ENCODE assay signal across 7 cellular contexts in genomic region chr19:41308450-41309224, GRCh38. TPM values are rescaled to one million over a fixed set of nuclear protein-coding genes. Genes with fewer than 3 reads are reported as not detected.
DNase-seq lines count a peak whose midpoint lies in the region; ATAC-seq and TF ChIP-seq lines count a peak whose summit lies in the region.

No MANE protein-coding gene starts in this region.

- H3K4me3 ChIP-seq in neutrophil (ENCODE audit: low read depth in 1 of 2, low read length in 1 of 2) (peak overlapping the region; percentile 35 to 98), subcutaneous abdominal adipose tissue (ENCODE audit: low read depth in 1 of 5, low read length in 5 of 5) (peak overlapping the region; percentile 75 to 99 (median 93))

- H3K36me3 ChIP-seq in neutrophil (peaks cover 48% of the 10 kb centered on the region), subcutaneous abdominal adipose tissue (ENCODE audit: control insufficient read depth in 5 of 5, insufficient read depth in 5 of 5, low read length in 5 of 5) (peaks cover 3 to 53% (median 48%) of the 10 kb centered on the region in 5 donors)

- H3K27me3 ChIP-seq in foreskin keratinocyte (no peaks in the 10 kb centered on the region), neutrophil (no peaks in the 10 kb centered on the region), subcutaneous abdominal adipose tissue (ENCODE audit: control insufficient read depth in 5 of 5, insufficient read depth in 4 of 5, low read length in 5 of 5) (peaks cover 0 to 2% (median 0%) of the 10 kb centered on the region in 5 donors)

- peak; percentile 34 for ATAC-seq in GM18498 (IDR thresholded peaks at IDR 0.05; ENCODE audit: unreplicated experiment)
- ATAC-seq in foreskin keratinocyte = peak; percentile 54

- peak; percentile 96 for TF ChIP-seq CTCF in foreskin keratinocyte (conservative IDR thresholded peaks at IDR 0.05)
- TF ChIP-seq CTCF in neutrophil (IDR thresholded peaks at IDR 0.05) = peak; percentile 94

- DNase-seq in M059J (ENCODE audit: low read depth) (peak; percentile 89), SHP77 (lab: John Stamatoyannopoulos, UW) (peak; percentile 70 to 74), foreskin keratinocyte (peak in 1 of 2 donors; percentile 68)
- peak; percentile 99 for DNase-seq in activated effector memory CD4-positive, alpha-beta T cell treated with anti-CD3 and anti-CD28 coated beads, Interleukin-2, amount 50 U/mL, for 16 hours

- H3K4me1 ChIP-seq in foreskin keratinocyte (no peaks in the 10 kb centered on the region), neutrophil (ENCODE audit: control insufficient read depth in 1 of 2, insufficient read depth in 1 of 2, low read depth in 1 of 2, low read length in 1 of 2) (peaks cover 45 to 53% of the 10 kb centered on the region in 2 experiments), subcutaneous abdominal adipose tissue (ENCODE audit: control insufficient read depth in 5 of 5, insufficient read depth in 5 of 5, low read length in 5 of 5) (peaks cover 12 to 61% (median 47%) of the 10 kb centered on the region in 5 donors)

- H3K9ac ChIP-seq in subcutaneous abdominal adipose tissue (ENCODE audit: low read length in 5 of 5) = peak overlapping the region; percentile 81 to 95 (median 94)

- H3K27ac ChIP-seq in foreskin keratinocyte (no peak overlapping the region), neutrophil (peak overlapping the region; percentile 91), subcutaneous abdominal adipose tissue (ENCODE audit: low read depth, low read length) (peak overlapping the region; percentile 93)

- H3K9me3 ChIP-seq in neutrophil (no peaks in the 10 kb centered on the region), subcutaneous abdominal adipose tissue (ENCODE audit: control insufficient read depth in 5 of 5, low read length in 5 of 5) (no peaks in the 10 kb centered on the region)

RNA-seq across cellular contexts. Expression of gene CCDC97, which starts 1.3 kb away (rescaled TPM):
- total RNA-seq in M059J (2014; rRNA removed; shearing (Covaris generic)) = 5.6 and 7.2 TPM in 2 replicates
- 10.5 and 11.9 TPM in 2 replicates for total RNA-seq in foreskin keratinocyte
- polyA plus RNA-seq in foreskin keratinocyte = 13.5 and 14.5 TPM in 2 replicates

RNA-seq across cellular contexts. Expression of gene HNRNPUL1, which starts 44.5 kb away (rescaled TPM):
- total RNA-seq in M059J (2014; rRNA removed; shearing (Covaris generic)) = 94.9 and 143 TPM in 2 replicates
- total RNA-seq in foreskin keratinocyte = 129 and 140 TPM in 2 replicates
- polyA plus RNA-seq in foreskin keratinocyte = 106 and 123 TPM in 2 replicates

RNA-seq across cellular contexts. Expression of gene TGFB1, which starts 45.1 kb away (rescaled TPM):
- 10.1 and 22.9 TPM in 2 replicates for total RNA-seq in M059J (2014; rRNA removed; shearing (Covaris generic))
- total RNA-seq in foreskin keratinocyte = 26.8 and 26.9 TPM in 2 replicates
- 51.3 and 52.5 TPM in 2 replicates for polyA plus RNA-seq in foreskin keratinocyte

RNA-seq across cellular contexts. Expression of gene B9D2, which starts 55.3 kb away (rescaled TPM):
- total RNA-seq in M059J (2014; rRNA removed; shearing (Covaris generic)) = 8.2 and 9.9 TPM in 2 replicates
- total RNA-seq in foreskin keratinocyte = 4.4 and 5.8 TPM in 2 replicates
- polyA plus RNA-seq in foreskin keratinocyte = 6.7 and 8.5 TPM in 2 replicates
